20 cellular contexts compared by ENCODE assay signal in the genomic region with DNA sequence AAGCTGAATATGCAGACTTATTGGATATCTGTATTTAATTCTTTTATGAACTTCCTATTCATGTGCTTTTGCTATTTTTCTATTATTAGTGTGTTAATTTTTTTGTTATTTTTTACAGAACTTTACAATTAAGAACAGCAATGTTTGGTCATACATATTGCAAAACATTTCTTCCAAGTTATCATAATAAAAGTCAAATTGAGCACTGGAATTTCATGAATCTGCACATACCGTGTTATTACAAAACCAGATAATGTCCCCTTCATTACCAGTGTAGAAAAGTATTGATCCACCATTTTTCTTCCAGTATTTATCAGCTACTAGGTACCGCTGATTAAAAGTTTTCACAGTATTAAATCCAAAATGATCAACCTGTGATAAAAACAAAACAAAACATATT. TPM values are rescaled to one million over a fixed set of nuclear protein-coding genes. Genes with fewer than 3 reads are reported as not detected.
DNase-seq lines count a peak whose midpoint lies in the region; ATAC-seq, FAIRE-seq and TF ChIP-seq lines count a peak whose summit lies in the region.
"Had no signal": no experiment of that assay in that cellular context is flagged by ENCODE, and none has a peak within 500 bp of the region (broad histone marks: within the 10 kb centered on the region; RNA-seq: fewer than 3 reads in every experiment).

No MANE protein-coding gene starts in this region.

- no peak overlapping the region for H2BK15ac ChIP-seq in IMR-90 (ENCODE audit: low read depth, low read length)

- no peak overlapping the region for H3K56ac ChIP-seq in IMR-90 (ENCODE audit: extremely low read depth, insufficient read depth, low read length)

- no peak overlapping the region for H4K8ac ChIP-seq in IMR-90 (ENCODE audit: low read depth in 2 of 2, low read length in 2 of 2)

- no peak overlapping the region for H3K14ac ChIP-seq in IMR-90 (replicated peaks; ENCODE audit: low read depth, low read length)

- no peak overlapping the region for H3K4me3 ChIP-seq in IMR-90 (ENCODE audit: insufficient read depth, low read depth, low read length)
- no peak overlapping the region for H3K4me3 ChIP-seq in choroid plexus epithelial cell (ENCODE audit: low read depth, low read length)
- H3K4me3 ChIP-seq in MM.1S (ENCODE audit: low read length) = no peak overlapping the region
- H3K4me3 ChIP-seq in effector memory CD4-positive, alpha-beta T cell (ENCODE audit: insufficient read depth, low read depth, low read length, poor library complexity, severe bottlenecking) = no peak overlapping the region
- H3K4me3 ChIP-seq: K562 had no signal

- no peaks in the 10 kb centered on the region for H3K36me3 ChIP-seq in IMR-90 (ENCODE audit: control insufficient read depth, insufficient read depth, low read length)
- H3K36me3 ChIP-seq in MM.1S (replicated peaks; ENCODE audit: insufficient read depth, low read length) = no peaks in the 10 kb centered on the region
- no peaks in the 10 kb centered on the region for H3K36me3 ChIP-seq in effector memory CD4-positive, alpha-beta T cell (ENCODE audit: control insufficient read depth, insufficient read depth, low read length)

- POLR2A ChIA-PET in IMR-90 (lab: Charles Lee; ENCODE audit: unreplicated experiment) = no interaction called here

- H2AK5ac ChIP-seq in IMR-90 (ENCODE audit: low read depth, low read length) = no peak overlapping the region

- H4K20me1 ChIP-seq in IMR-90 (ENCODE audit: insufficient read depth, low read length) = no peaks in the 10 kb centered on the region
- H4K20me1 ChIP-seq in MM.1S (ENCODE audit: insufficient read depth, low read length) = no peaks in the 10 kb centered on the region

- H3K9me3 ChIP-seq in IMR-90 (ENCODE audit: control insufficient read depth, insufficient read depth, low read length) (no peaks in the 10 kb centered on the region), MM.1S (replicated peaks; ENCODE audit: insufficient read depth, low read length) (no peaks in the 10 kb centered on the region)
- no peaks in the 10 kb centered on the region for H3K9me3 ChIP-seq in effector memory CD4-positive, alpha-beta T cell (ENCODE audit: control insufficient read depth, low read length)

- peaks cover 5% of the 10 kb centered on the region for H3K4me1 ChIP-seq in IMR-90 (ENCODE audit: control insufficient read depth, insufficient read depth, low read length)
- H3K4me1 ChIP-seq in MM.1S (ENCODE audit: low read length) = peaks cover 20% of the 10 kb centered on the region
- H3K4me1 ChIP-seq in effector memory CD4-positive, alpha-beta T cell (ENCODE audit: control insufficient read depth, insufficient read depth, low read length, poor library complexity, severe bottlenecking) = no peaks in the 10 kb centered on the region

- no TSS peak for BruUV-seq in IMR-90 (replicated peaks; lab: Mats Ljungman, UMichigan)

- FAIRE-seq in A204.1 (lab: Jason Lieb, UNC) = peak; percentile 23
- peak; percentile 44 for FAIRE-seq in frontal cortex (lab: Jason Lieb, UNC)
- FAIRE-seq: GM19239, K562 had no signal

- in situ Hi-C loops in IMR-90 (cut with MboI; ENCODE audit: low sequenced_read_pairs) = no loop called here

- no peak overlapping the region for H2AK9ac ChIP-seq in IMR-90 (replicated peaks; ENCODE audit: low read depth, low read length, poor library complexity)

- dilution Hi-C loops in IMR-90 (cut with HindIII; ENCODE audit: low sequenced_read_pairs, unreplicated experiment) = no loop called here

- H3K9ac ChIP-seq in IMR-90 (ENCODE audit: low read depth, low read length) = no peak overlapping the region
- no peak overlapping the region for H3K9ac ChIP-seq in MM.1S (ENCODE audit: low read length)

- intact Hi-C loops in IMR-90 (cut with micrococcal nuclease) = no loop called here

- H3K4me2 ChIP-seq in IMR-90 (ENCODE audit: low read depth, low read length) (no peak overlapping the region), MM.1S (ENCODE audit: low read depth, low read length) (no peak overlapping the region)

- no peak overlapping the region for H3K18ac ChIP-seq in IMR-90 (ENCODE audit: low read depth, low read length)

- H3F3A ChIP-seq in MM.1S (ENCODE audit: insufficient read depth, low read length) = peaks cover 17% of the 10 kb centered on the region

- no peaks in the 10 kb centered on the region for H3K27me3 ChIP-seq in IMR-90 (ENCODE audit: control insufficient read depth, insufficient read depth, low read length)
- H3K27me3 ChIP-seq in MM.1S (replicated peaks; ENCODE audit: insufficient read depth, low read length) = no peaks in the 10 kb centered on the region
- H3K27me3 ChIP-seq in effector memory CD4-positive, alpha-beta T cell (replicated peaks; ENCODE audit: control insufficient read depth, insufficient read depth, low read length, poor library complexity, severe bottlenecking) = no peaks in the 10 kb centered on the region

- H2AFZ ChIP-seq in IMR-90 (replicated peaks; ENCODE audit: low read length, poor library complexity) (no peak overlapping the region), MM.1S (ENCODE audit: low read length) (no peak overlapping the region)

- no peak overlapping the region for H3K4ac ChIP-seq in IMR-90 (ENCODE audit: low read depth, low read length)

- H3K79me1 ChIP-seq in IMR-90 (ENCODE audit: low read depth in 1 of 2, low read length in 2 of 2) = peaks cover 7 to 15% of the 10 kb centered on the region in 2 experiments

- WGBS in IMR-90 (ENCODE audit: extremely low coverage in 2 of 2, insufficient read length in 1 of 2), 2 experiments = no CpG with 5 or more reads among the region's 2 CpGs

- TF ChIP-seq CTCF in IMR-90 (conservative IDR thresholded peaks at IDR 0.05; ENCODE audit: low read depth, low read length) = no peak
- no peak for TF ChIP-seq CTCF in choroid plexus epithelial cell (conservative IDR thresholded peaks at IDR 0.05; ENCODE audit: low read depth, low read length)
- no peak for TF ChIP-seq CTCF in MM.1S (IDR thresholded peaks at IDR 0.05; ENCODE audit: low read length)

- H2BK20ac ChIP-seq in IMR-90 (ENCODE audit: low read depth, low read length) = no peak overlapping the region

- peak overlapping the region; percentile 97 for H2BK5ac ChIP-seq in IMR-90 (ENCODE audit: low read depth, low read length, poor library complexity, severe bottlenecking)

- no peak for ATAC-seq in IMR-90 (ENCODE audit: low read depth)
- ATAC-seq in GM21529 (IDR thresholded peaks at IDR 0.05; ENCODE audit: unreplicated experiment) = no peak
- ATAC-seq in HG02840 (IDR thresholded peaks at IDR 0.05; ENCODE audit: low FRiP score, unreplicated experiment) = no peak
- ATAC-seq: K562 had no signal

- no peak for DNase-seq in IMR-90
- DNase-seq in choroid plexus epithelial cell (ENCODE audit: low read depth) = peak; percentile 43
- no peak for DNase-seq in frontal cortex (ENCODE audit: low spot score in 2 of 2)
- no peak for DNase-seq in MM.1S
- DNase-seq in effector memory CD4-positive, alpha-beta T cell = no peak
- DNase-seq: AML-193; Calu3; CD4-positive, CD25-positive, alpha-beta regulatory T cell; DMS79; NCI-H1048; NCI-H1694 treated with DMSO at 0.1 percent for 48 hours; NCI-H345; NCI-H69; Right ventricle myocardium superior had no signal

- H2BK120ac ChIP-seq in IMR-90 (ENCODE audit: low read depth, low read length) = peak overlapping the region; percentile 16

- no peaks in the 10 kb centered on the region for H3K79me2 ChIP-seq in MM.1S (ENCODE audit: low read length)

- peaks cover 7% of the 10 kb centered on the region; the same call in 1 of the 2 replicates for H3K9me1 ChIP-seq in IMR-90 (ENCODE audit: insufficient read depth, low read length)

- H3K23ac ChIP-seq in IMR-90 (ENCODE audit: low read depth, low read length) = no peak overlapping the region

- CTCF ChIA-PET in IMR-90 (lab: Yijun Ruan, JAX) = interaction anchor here (1.3 to 1.5 kb wide), 2 partner anchors 8 to 31 kb away, joined by 3 to 9 read pairs; no protein-coding TSS in a partner anchor

- no peaks in the 10 kb centered on the region for H3K9me2 ChIP-seq in MM.1S (replicated peaks; ENCODE audit: insufficient read depth, low read length)

- H4K91ac ChIP-seq in IMR-90 (ENCODE audit: insufficient read depth, low read depth, low read length) = no peak overlapping the region

- H3K27ac ChIP-seq in IMR-90 (ENCODE audit: insufficient read depth, low read length) = no peak overlapping the region
- H3K27ac ChIP-seq in MM.1S (ENCODE audit: low read length) = no peak overlapping the region
- no peak overlapping the region for H3K27ac ChIP-seq in effector memory CD4-positive, alpha-beta T cell (ENCODE audit: insufficient read depth, low read length, poor library complexity, severe bottlenecking)
- H3K27ac ChIP-seq: HL-60 had no signal

- no peak for TF ChIP-seq POLR2A in IMR-90 (IDR thresholded peaks at IDR 0.05; ENCODE audit: low read depth, low read length)

- H4K5ac ChIP-seq in IMR-90 (ENCODE audit: low read depth, low read length) = no peak overlapping the region

- no peak for TF ChIP-seq RAD21 in IMR-90 (IDR thresholded peaks at IDR 0.05; ENCODE audit: low read length)

TF ChIP-seq in IMR-90, 13 proteins besides CTCF, POLR2A, EP300 and RAD21 (continues in another document):
- TF ChIP-seq, protein P1, sequence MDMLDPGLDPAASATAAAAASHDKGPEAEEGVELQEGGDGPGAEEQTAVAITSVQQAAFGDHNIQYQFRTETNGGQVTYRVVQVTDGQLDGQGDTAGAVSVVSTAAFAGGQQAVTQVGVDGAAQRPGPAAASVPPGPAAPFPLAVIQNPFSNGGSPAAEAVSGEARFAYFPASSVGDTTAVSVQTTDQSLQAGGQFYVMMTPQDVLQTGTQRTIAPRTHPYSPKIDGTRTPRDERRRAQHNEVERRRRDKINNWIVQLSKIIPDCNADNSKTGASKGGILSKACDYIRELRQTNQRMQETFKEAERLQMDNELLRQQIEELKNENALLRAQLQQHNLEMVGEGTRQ (IDR thresholded peaks at IDR 0.05; ENCODE audit: low read depth, low read length) = no peak
- TF ChIP-seq RCOR1 (IDR thresholded peaks at IDR 0.05; ENCODE audit: insufficient replicate concordance, low read length) = no peak
- TF ChIP-seq MAFK (IDR thresholded peaks at IDR 0.05; ENCODE audit: low read depth, low read length) = no peak
- TF ChIP-seq NFE2L2 (IDR thresholded peaks at IDR 0.05; ENCODE audit: low read depth, low read length) = no peak
- TF ChIP-seq CHD1 (IDR thresholded peaks at IDR 0.05; ENCODE audit: low read depth, low read length) = no peak
- TF ChIP-seq RFX5 (IDR thresholded peaks at IDR 0.05; ENCODE audit: low read depth, low read length) = no peak

RNA-seq across cellular contexts. Expression of a gene that starts 40.5 kb away (rescaled TPM):
- total RNA-seq in IMR-90 (2012; rRNA removed) = 31.7 TPM in 2 replicates
- polyA plus RNA-seq in IMR-90 (2012; rRNA removed) = 56.8 and 64.9 TPM in 2 replicates
- 24.1 and 32.6 TPM in 2 replicates for polyA plus RNA-seq in IMR-90 (2012; cell fraction: cytosol; rRNA removed)
- 4.1 and 36.8 TPM in 2 replicates for polyA plus RNA-seq in IMR-90 (2012; cell fraction: nucleus; rRNA removed; ENCODE audit: low replicate concordance)
- total RNA-seq in frontal cortex = 28.1 TPM

RNA-seq across cellular contexts. Expression of a gene that starts 41.8 kb away (rescaled TPM):
- total RNA-seq in IMR-90 (2012; rRNA removed) = 9.4 and 15.8 TPM in 2 replicates
- polyA plus RNA-seq in IMR-90 (2012; rRNA removed) = 4.3 and 4.6 TPM in 2 replicates
- 0.93 and 2.8 TPM in 2 replicates for polyA plus RNA-seq in IMR-90 (2012; cell fraction: cytosol; rRNA removed)
- polyA plus RNA-seq in IMR-90 (2012; cell fraction: nucleus; rRNA removed; ENCODE audit: low replicate concordance) = 0.61 and 2.6 TPM in 2 replicates
- total RNA-seq in frontal cortex = 1.6 TPM
